10 cellular contexts compared by ENCODE assay signal in the genomic region with DNA sequence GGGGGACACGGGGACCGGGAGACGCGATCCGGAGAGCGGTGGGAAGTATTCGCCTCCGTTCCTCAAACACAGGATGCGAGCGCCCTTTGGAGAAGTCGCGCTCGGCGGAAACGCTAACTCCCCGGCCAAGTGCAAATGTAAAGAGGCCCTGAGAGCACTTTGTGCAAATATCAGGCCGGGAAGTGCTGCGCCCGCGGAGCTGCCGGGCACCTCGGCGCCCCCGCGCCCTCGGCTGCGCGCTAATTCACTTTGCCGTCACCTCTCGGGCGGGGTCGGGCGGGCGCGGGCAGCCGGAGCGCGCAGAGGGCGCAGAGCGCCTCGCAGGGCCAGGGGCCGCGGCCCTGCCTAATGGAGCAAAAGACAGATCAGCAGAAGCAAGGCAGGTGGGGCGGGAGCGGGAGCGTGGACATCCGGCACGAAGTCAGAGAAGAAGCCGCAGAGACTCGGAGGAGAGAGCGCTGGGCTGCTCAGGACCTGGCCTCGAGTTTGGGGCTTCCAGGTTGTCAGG.
DNase-seq lines count a peak whose midpoint lies in the region; ATAC-seq and TF ChIP-seq lines count a peak whose summit lies in the region.
"Had no signal": no experiment of that assay in that cellular context is flagged by ENCODE, and none has a peak within 500 bp of the region (broad histone marks: within the 10 kb centered on the region; RNA-seq: fewer than 3 reads in every experiment).

No MANE protein-coding gene starts in this region.

- H3K27ac Mint-ChIP-seq in naive B cell, result no peak overlapping the region

- no peaks in the 10 kb centered on the region for H3K4me1 ChIP-seq in Karpas-422 (ENCODE audit: low read length)

- peaks cover 58 to 66% (median 61%) of the 10 kb centered on the region in 3 donors for H3K27me3 Mint-ChIP-seq in naive B cell

- H3K36me3 Mint-ChIP-seq in naive B cell, result peaks cover 0 to 8% of the 10 kb centered on the region in 2 donors

- H3K9ac ChIP-seq in Karpas-422 (ENCODE audit: low read length), result no peak overlapping the region

- ATAC-seq in naive B cell (ENCODE audit: low read depth in 2 of 2), result peak; percentile 13 to 14
- no peak for ATAC-seq in GM21825 (IDR thresholded peaks at IDR 0.05; ENCODE audit: unreplicated experiment)

- no peak overlapping the region for H2AFZ ChIP-seq in Karpas-422 (ENCODE audit: low read length)

- H3K9me3 ChIP-seq in Karpas-422 (ENCODE audit: low read length), result no peaks in the 10 kb centered on the region

- peak overlapping the region; percentile 3; the same call in 1 of the 2 replicates for H3K4me3 ChIP-seq in GM12865 (ENCODE audit: low read depth, low read length)
- no peak overlapping the region for H3K4me3 ChIP-seq in Karpas-422 (ENCODE audit: low read length)

- DNase-seq in DMS 273 (lab: John Stamatoyannopoulos, UW; ENCODE audit: unreplicated experiment) (peak; percentile 100), GM12865 (ENCODE audit: low read depth) (peak; percentile 19), astrocyte of the hippocampus (ENCODE audit: low read depth, low spot score) (peak; percentile 55), naive B cell (no peak), Karpas-422 (no peak), SKM-1 treated with dmso at 0.1 percent for 144 hours (lab: John Stamatoyannopoulos, UW; ENCODE audit: unreplicated experiment) (no peak)
- DNase-seq: activated gamma-delta T cell treated with Interleukin-2 at 50 U/mL for 16 hours, midbrain, SHP77 had no signal

- H3K9me3 Mint-ChIP-seq in naive B cell, result peaks cover 0 to 5% (median 4%) of the 10 kb centered on the region in 7 donors

- no peaks in the 10 kb centered on the region for H3K79me2 ChIP-seq in Karpas-422 (ENCODE audit: low read length)

- no peak for TF ChIP-seq CTCF in GM12865 (IDR thresholded peaks at IDR 0.05; ENCODE audit: insufficient read depth, low read depth, low read length, missing control alignments)

- no peaks in the 10 kb centered on the region for H4K20me1 ChIP-seq in Karpas-422 (ENCODE audit: insufficient read depth, low read depth, low read length)

- peak overlapping the region; percentile 51 to 83 (median 69) for H3K4me3 Mint-ChIP-seq in naive B cell

- H3K27ac ChIP-seq in Karpas-422 (ENCODE audit: low read length), result no peak overlapping the region

- H3K4me2 ChIP-seq in Karpas-422 (ENCODE audit: low read depth, low read length, poor library complexity, severe bottlenecking), result no peak overlapping the region

- no peaks in the 10 kb centered on the region for H3K36me3 ChIP-seq in Karpas-422 (ENCODE audit: insufficient read depth, low read length)

- H3K4me1 Mint-ChIP-seq in naive B cell, result peaks cover 6 to 11% (median 7%) of the 10 kb centered on the region in 3 donors

- no peaks in the 10 kb centered on the region for H3K27me3 ChIP-seq in Karpas-422 (ENCODE audit: low read length)

- no peaks in the 10 kb centered on the region for H3K9me2 ChIP-seq in Karpas-422 (replicated peaks; ENCODE audit: insufficient read depth, low read length)

Comparison
In these comparisons a context has a peak if more than half of its experiments do, and no peak if none do; other contexts are left out.
1. DNase-seq: peak in DMS 273 (single experiment), GM12865 (single experiment) and astrocyte of the hippocampus (single experiment); none in naive B cell (single experiment), Karpas-422 (single experiment) and SKM-1 treated with dmso at 0.1 percent for 144 hours (single experiment).